ENCODE assay signal across 22 cellular contexts in the genomic region with DNA sequence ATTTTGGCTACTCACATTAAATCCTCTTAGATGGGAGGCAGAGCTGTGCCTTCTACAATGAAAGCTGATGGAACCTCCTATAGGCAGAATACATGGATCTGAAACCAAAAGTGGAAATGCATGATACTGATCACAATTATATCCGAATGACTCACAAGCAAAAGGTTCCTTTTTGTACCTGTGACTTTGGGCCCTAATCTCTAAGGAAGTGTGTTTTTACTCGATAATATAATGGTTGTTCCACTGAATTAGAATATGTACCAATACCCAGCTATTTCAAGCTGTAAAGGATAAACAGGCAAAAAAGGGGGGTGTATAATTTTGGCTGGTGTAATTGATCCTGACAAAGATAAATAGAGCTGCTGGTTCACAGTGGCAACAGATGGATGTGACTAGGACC. TPM values are rescaled to one million over a fixed set of nuclear protein-coding genes. Genes with fewer than 3 reads are reported as not detected.
DNase-seq lines count a peak whose midpoint lies in the region; ATAC-seq, FAIRE-seq and TF ChIP-seq lines count a peak whose summit lies in the region.
"Had no signal": no experiment of that assay in that cellular context is flagged by ENCODE, and none has a peak within 500 bp of the region (broad histone marks: within the 10 kb centered on the region; RNA-seq: fewer than 3 reads in every experiment).

No MANE protein-coding gene starts in this region.

- no peaks in the 10 kb centered on the region for H4K20me1 ChIP-seq in K562 (replicated peaks; ENCODE audit: control insufficient read depth, insufficient read depth, low read length)
- H4K20me1 ChIP-seq: BLaER1 treated with 17β-estradiol and CSF1 and Interleukin-3, amounts not matched to agents 10 nM and 100 nM had no signal

- in situ Hi-C loops in K562 (cut with MboI) = no loop called here

- CTCF ChIA-PET in K562 (lab: Yijun Ruan, JAX; ENCODE audit: low intra/inter-chr PET ratio) = no interaction called here

- H3K9me1 ChIP-seq in K562 (ENCODE audit: control insufficient read depth, insufficient read depth, low read length) = no peaks in the 10 kb centered on the region

- no peaks in the 10 kb centered on the region for H3K79me2 ChIP-seq in K562 (ENCODE audit: control insufficient read depth, insufficient read depth, low read length)

- DNase-seq in NCI-H82 (lab: John Stamatoyannopoulos, UW) = peak; percentile 24
- no peak for DNase-seq in NCI-H82 treated with DMSO at 0.1 percent for 48 hours (lab: John Stamatoyannopoulos, UW; ENCODE audit: unreplicated experiment)
- DNase-seq in OCI-M1 (lab: John Stamatoyannopoulos, UW) = peak; percentile 49
- DNase-seq in K562 (ENCODE audit: extremely low read depth in 1 of 4, low spot score in 3 of 4) = no peak
- DNase-seq in SIG-M5 treated with dmso at 0.1 percent for 504 hours (lab: John Stamatoyannopoulos, UW; ENCODE audit: unreplicated experiment) = no peak
- DNase-seq in epidermal melanocyte (ENCODE audit: insufficient read length, low spot score) = no peak
- no peak for DNase-seq in 8988T
- DNase-seq: AML-193; CD4-positive, alpha-beta T cell; DMS79; EL; GDM1; Karpas-422; NCI-H2029; NCI-H2227 treated with DMSO at 0.1 percent for 48 hours; SJCRH30; T-helper 17 cell had no signal

- no peak for TF ChIP-seq CTCF in K562 (IDR thresholded peaks at IDR 0.05 in 2 of 3, conservative IDR thresholded peaks at IDR 0.05 in 1 of 3; ENCODE audit: insufficient read depth in 2 of 3, low read depth in 1 of 3, low read length in 3 of 3)

- POLR2A ChIA-PET in K562 (lab: Yijun Ruan, JAX) = interaction anchor here (1.1 to 1.2 kb wide), 3 partner anchors 8 to 60 kb away, joined by 3 to 4 read pairs (median 3); no protein-coding TSS in a partner anchor

- H3K27ac ChIP-seq in K562 (ENCODE audit: extremely low read depth, low read depth, low read length) = no peak overlapping the region
- H3K27ac ChIP-seq: BLaER1 treated with 17β-estradiol and CSF1 and Interleukin-3, amounts not matched to agents 10 nM and 100 nM; SJCRH30 had no signal

- H3K4me3 ChIP-seq in K562 = no peak overlapping the region
- H3K4me3 ChIP-seq: A549; BLaER1 treated with 17β-estradiol and CSF1 and Interleukin-3, amounts not matched to agents 10 nM and 100 nM; GM12878; SJCRH30 had no signal

- BruUV-seq in K562 (replicated peaks; lab: Mats Ljungman, UMichigan) = no TSS peak

- TF ChIP-seq POLR2A in K562 (conservative IDR thresholded peaks at IDR 0.05) = no peak

- H3K9me3 ChIP-seq in K562 (replicated peaks; ENCODE audit: control insufficient read depth, insufficient read depth, low read depth, low read length) = no peaks in the 10 kb centered on the region
- H3K9me3 ChIP-seq: A549; BLaER1 treated with 17β-estradiol and CSF1 and Interleukin-3, amounts not matched to agents 10 nM and 100 nM; SJCRH30 had no signal

- H3K36me3 ChIP-seq in K562 (ENCODE audit: control insufficient read depth, insufficient read depth, low read length) = no peaks in the 10 kb centered on the region
- H3K36me3 ChIP-seq: BLaER1 treated with 17β-estradiol and CSF1 and Interleukin-3, amounts not matched to agents 10 nM and 100 nM; SJCRH30 had no signal

- no peak overlapping the region for H3K9ac ChIP-seq in K562 (ENCODE audit: insufficient read depth in 1 of 2, low read depth in 2 of 2, low read length in 2 of 2)
- H3K9ac ChIP-seq: BLaER1 treated with 17β-estradiol and CSF1 and Interleukin-3, amounts not matched to agents 10 nM and 100 nM had no signal

- H3K27me3 ChIP-seq in K562 (ENCODE audit: control insufficient read depth in 2 of 2, insufficient read depth in 2 of 2, low read length in 2 of 2) = no peaks in the 10 kb centered on the region; a peak in 1 of 5 replicates
- H3K27me3 ChIP-seq: BLaER1 treated with 17β-estradiol and CSF1 and Interleukin-3, amounts not matched to agents 10 nM and 100 nM; SJCRH30 had no signal

- intact Hi-C loops in K562 (cut with micrococcal nuclease) = no loop called here

- peaks cover 0 to 12% of the 10 kb centered on the region in 2 experiments; a peak in 3 of 5 replicates for H3K4me1 ChIP-seq in K562 (replicated peaks in 1 of 2; ENCODE audit: control insufficient read depth in 2 of 2, insufficient read depth in 2 of 2, low read length in 2 of 2)
- H3K4me1 ChIP-seq: BLaER1 treated with 17β-estradiol and CSF1 and Interleukin-3, amounts not matched to agents 10 nM and 100 nM had no signal

- no peak overlapping the region; the same call in 1 of the 2 replicates for H2AFZ ChIP-seq in K562 (ENCODE audit: low read depth, low read length)

- no peak for TF ChIP-seq RAD21 in K562 (CRISPR knock-in tag; conservative IDR thresholded peaks at IDR 0.05 in 1 of 2, IDR thresholded peaks at IDR 0.05 in 1 of 2)

- no peak; the same call in 2 of the 3 replicates for ATAC-seq in K562
- ATAC-seq: A549, GM12878, HCT116, SK-N-SH treated with all-trans-retinoic acid at 6 μM for 48 hours, T-helper 17 cell had no signal

- no peak for FAIRE-seq in K562 (lab: Jason Lieb, UNC)
- FAIRE-seq: A549, GM12878 had no signal

- no peak overlapping the region for H3K4me2 ChIP-seq in K562 (ENCODE audit: insufficient read depth, low read length)
- H3K4me2 ChIP-seq: A549; BLaER1 treated with 17β-estradiol and CSF1 and Interleukin-3, amounts not matched to agents 10 nM and 100 nM had no signal

- 0% methylated on average over 2 of the region's 2 CpGs for WGBS in K562 (ENCODE audit: insufficient coverage, low coverage, missing lambda C conversion rate)

- TF ChIP-seq EP300 in K562 (IDR thresholded peaks at IDR 0.05; ENCODE audit: low read length) = peak; percentile 22; the same call in 1 of the 2 replicates

TF ChIP-seq in K562, 482 proteins besides CTCF, POLR2A, EP300 and RAD21 (continues in another document):
- peak; percentile 21; the same call in 1 of the 2 replicates for TF ChIP-seq TAL1 (IDR thresholded peaks at IDR 0.05)
- 0 out of 2 replicates have a peak, but pooled peaks have one; percentile 34 for TF ChIP-seq SMARCC2 (IDR thresholded peaks at IDR 0.05; ENCODE audit: low read depth)
- TF ChIP-seq, protein P1, sequence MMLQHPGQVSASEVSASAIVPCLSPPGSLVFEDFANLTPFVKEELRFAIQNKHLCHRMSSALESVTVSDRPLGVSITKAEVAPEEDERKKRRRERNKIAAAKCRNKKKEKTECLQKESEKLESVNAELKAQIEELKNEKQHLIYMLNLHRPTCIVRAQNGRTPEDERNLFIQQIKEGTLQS (IDR thresholded peaks at IDR 0.05) = peak; percentile 58; the same call in 1 of the 2 replicates
- TF ChIP-seq, protein P1 (CRISPR knock-in tag; conservative IDR thresholded peaks at IDR 0.05) = no peak
- 0 out of 2 replicates have a peak, but pooled peaks have one; percentile 16 for TF ChIP-seq SMAD3 (CRISPR knock-in tag; conservative IDR thresholded peaks at IDR 0.05)
- TF ChIP-seq SOX6 (IDR thresholded peaks at IDR 0.05) = peak; percentile 64; the same call in 1 of the 2 replicates
- peak; percentile 72 for TF ChIP-seq TCF3 (CRISPR knock-in tag; IDR thresholded peaks at IDR 0.05)
- TF ChIP-seq, protein P2, sequence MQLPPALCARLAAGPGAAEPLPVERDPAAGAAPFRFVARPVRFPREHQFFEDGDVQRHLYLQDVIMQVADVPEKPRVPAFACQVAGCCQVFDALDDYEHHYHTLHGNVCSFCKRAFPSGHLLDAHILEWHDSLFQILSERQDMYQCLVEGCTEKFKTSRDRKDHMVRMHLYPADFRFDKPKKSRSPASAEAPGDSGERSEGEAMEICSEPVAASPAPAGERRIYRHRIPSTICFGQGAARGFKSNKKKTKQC (CRISPR knock-in tag; IDR thresholded peaks at IDR 0.05) = no peak
- peak; percentile 69; the same call in 1 of the 2 replicates for TF ChIP-seq DPF2 (IDR thresholded peaks at IDR 0.05)
- no peak for TF ChIP-seq ZBTB17 (CRISPR knock-in tag; IDR thresholded peaks at IDR 0.05)
- 0 out of 2 replicates have a peak, but pooled peaks have one; percentile 25 for TF ChIP-seq LCOR (CRISPR knock-in tag; IDR thresholded peaks at IDR 0.05)
- no peak for TF ChIP-seq PURB (CRISPR knock-in tag; IDR thresholded peaks at IDR 0.05; ENCODE audit: low read depth)
- TF ChIP-seq RBM14 (IDR thresholded peaks at IDR 0.05; ENCODE audit: borderline replicate concordance, insufficient read depth, low read depth, low read length) = no peak
- TF ChIP-seq, protein P3, sequence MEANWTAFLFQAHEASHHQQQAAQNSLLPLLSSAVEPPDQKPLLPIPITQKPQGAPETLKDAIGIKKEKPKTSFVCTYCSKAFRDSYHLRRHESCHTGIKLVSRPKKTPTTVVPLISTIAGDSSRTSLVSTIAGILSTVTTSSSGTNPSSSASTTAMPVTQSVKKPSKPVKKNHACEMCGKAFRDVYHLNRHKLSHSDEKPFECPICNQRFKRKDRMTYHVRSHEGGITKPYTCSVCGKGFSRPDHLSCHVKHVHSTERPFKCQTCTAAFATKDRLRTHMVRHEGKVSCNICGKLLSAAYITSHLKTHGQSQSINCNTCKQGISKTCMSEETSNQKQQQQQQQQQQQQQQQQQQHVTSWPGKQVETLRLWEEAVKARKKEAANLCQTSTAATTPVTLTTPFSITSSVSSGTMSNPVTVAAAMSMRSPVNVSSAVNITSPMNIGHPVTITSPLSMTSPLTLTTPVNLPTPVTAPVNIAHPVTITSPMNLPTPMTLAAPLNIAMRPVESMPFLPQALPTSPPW (CRISPR knock-in tag; IDR thresholded peaks at IDR 0.05) = peak; percentile 30; the same call in 1 of the 2 replicates

RNA-seq across cellular contexts. Expression of a gene that starts 17.6 kb away (rescaled TPM):
- total RNA-seq in K562 (2011; cell fraction: chromatin; rRNA removed; ENCODE audit: low replicate concordance) = 65.8 and 106 TPM in 2 replicates
- 51.9 and 59.0 TPM in 2 replicates for total RNA-seq in K562 (2011; cell fraction: nucleolus; rRNA removed)
- 55.5 and 61.5 TPM in 2 replicates for total RNA-seq in K562 (2011; cell fraction: nucleoplasm; rRNA removed)
- total RNA-seq in K562 (2014; rRNA removed) (10.2 and 10.5 TPM in 2 replicates), K562 (2014; rRNA removed; fragmentation: Illumina TruSeq; extraction: Trizol) (9.8 and 14.5 TPM in 2 replicates), K562 (2015; rRNA removed; fragmentation: Illumina TruSeq; extraction: Trizol) (17.7 and 18.1 TPM in 2 replicates), K562 (2021) (16.6 and 17.3 TPM in 2 replicates)
- polyA plus RNA-seq in K562 (2011; rRNA removed) (12.3 and 21.6 TPM in 2 replicates), K562 (2014; fragmentation: Illumina TruSeq; extraction: Trizol) (13.7 and 14.3 TPM in 2 replicates), K562 (2014; fragmentation: Nextera tagmentation; extraction: Ambion mirVana) (10 to 100 TPM in 1 of 2 experiments, 1 to 10 TPM in 1; 6.0 to 11.7 TPM), K562 (2014; rRNA removed) (9.8 and 16.1 TPM in 2 replicates)
- 12.5 and 21.5 TPM in 2 replicates for polyA plus RNA-seq in K562 (2011; cell fraction: cytosol; rRNA removed)
- polyA plus RNA-seq in K562 (2011; cell fraction: nucleus; rRNA removed) = 58.9 and 88.5 TPM in 2 replicates
- 15.6 and 25.8 TPM in 2 replicates for polyA plus RNA-seq in K562 (2012)
- 30.3 and 34.1 TPM in 2 replicates for polyA minus RNA-seq in K562 (2011; rRNA and poly(A)+ RNA removed)
- polyA minus RNA-seq in K562 (2011; cell fraction: cytosol; rRNA and poly(A)+ RNA removed) = 18.7 and 26.3 TPM in 2 replicates
- polyA minus RNA-seq in K562 (2011; cell fraction: nucleus; rRNA and poly(A)+ RNA removed) = 29.2 and 49.0 TPM in 2 replicates
- total RNA-seq: CD4-positive, alpha-beta T cell; T-helper 17 cell had no signal

Comparison
In these comparisons a context has a peak if more than half of its experiments do, and no peak if none do; other contexts are left out.
1. DNase-seq: peak in NCI-H82 (single experiment) and OCI-M1 (single experiment); none in NCI-H82 treated with DMSO at 0.1 percent for 48 hours (single experiment), K562 (0 of 4), SIG-M5 treated with dmso at 0.1 percent for 504 hours (single experiment), epidermal melanocyte (single experiment) and 8988T (single experiment).